ENCODE assay signal across 20 cellular contexts in genomic region chr15:81760686-81761085, GRCh38.
DNase-seq lines count a peak whose midpoint lies in the region; ATAC-seq and TF ChIP-seq lines count a peak whose summit lies in the region.
"Had no signal": no experiment of that assay in that cellular context is flagged by ENCODE, and none has a peak within 500 bp of the region (broad histone marks: within the 10 kb centered on the region; RNA-seq: fewer than 3 reads in every experiment).

No MANE protein-coding gene starts in this region.

- no peaks in the 10 kb centered on the region for H3K4me1 Mint-ChIP-seq in activated CD8-positive, alpha-beta T cell treated with anti-CD3 and anti-CD28 coated beads, Interleukin-2, amount 10 ng/mL, durations not matched to agents 7 days and 5 days (ENCODE audit: low read depth)
- H3K4me1 Mint-ChIP-seq in activated CD8-positive, alpha-beta T cell treated with anti-CD3 and anti-CD28 coated beads for 36 hours (ENCODE audit: low read depth) = no peaks in the 10 kb centered on the region
- H3K4me1 Mint-ChIP-seq in endothelial cell (ENCODE audit: unreplicated experiment) (peaks cover 15% of the 10 kb centered on the region), osteocyte (ENCODE audit: unreplicated experiment) (peaks cover 3% of the 10 kb centered on the region)
- H3K4me1 Mint-ChIP-seq in activated T-cell treated with anti-CD3 and anti-CD28 coated beads, Interleukin-2, amount 50 U/mL, for 24 hours (ENCODE audit: low read depth) = no peaks in the 10 kb centered on the region
- H3K4me1 Mint-ChIP-seq: B cell had no signal

- POLR2A ChIA-PET in activated CD8-positive, alpha-beta T cell treated with anti-CD3 and anti-CD28 coated beads, Interleukin-2, amount 10 ng/mL, durations not matched to agents 7 days and 5 days (lab: Charles Lee) = no interaction called here
- POLR2A ChIA-PET in activated CD8-positive, alpha-beta T cell treated with anti-CD3 and anti-CD28 coated beads for 36 hours (lab: Charles Lee) = no interaction called here

- H3K4me3 Mint-ChIP-seq in activated CD8-positive, alpha-beta T cell treated with anti-CD3 and anti-CD28 coated beads, Interleukin-2, amount 10 ng/mL, durations not matched to agents 7 days and 5 days = no peak overlapping the region
- no peak overlapping the region for H3K4me3 Mint-ChIP-seq in activated CD8-positive, alpha-beta T cell treated with anti-CD3 and anti-CD28 coated beads for 36 hours
- H3K4me3 Mint-ChIP-seq in endothelial cell (ENCODE audit: unreplicated experiment) = peak overlapping the region; percentile 68
- H3K4me3 Mint-ChIP-seq in osteocyte (ENCODE audit: unreplicated experiment) = no peak overlapping the region
- H3K4me3 Mint-ChIP-seq in activated T-cell treated with anti-CD3 and anti-CD28 coated beads, Interleukin-2, amount 50 U/mL, for 24 hours = no peak overlapping the region
- H3K4me3 Mint-ChIP-seq: B cell; CD4-positive, alpha-beta T cell; CD8-positive, alpha-beta T cell had no signal

- peak; percentile 10 for DNase-seq in activated CD8-positive, alpha-beta T cell treated with anti-CD3 and anti-CD28 coated beads, Interleukin-2, amount 10 ng/mL, durations not matched to agents 7 days and 5 days
- no peak for DNase-seq in activated CD8-positive, alpha-beta T cell treated with anti-CD3 and anti-CD28 coated beads for 36 hours
- DNase-seq in endothelial cell (ENCODE audit: low spot score) = no peak
- DNase-seq in islet precursor cell = peak; percentile 11
- DNase-seq in osteocyte (ENCODE audit: extremely low spot score, unreplicated experiment) = peak; percentile 63
- no peak for DNase-seq in T-helper 2 cell
- no peak for DNase-seq in foreskin keratinocyte
- no peak for DNase-seq in activated T-cell treated with anti-CD3 and anti-CD28 coated beads, Interleukin-2, amount 50 U/mL, for 24 hours
- DNase-seq: AML-193; Caco-2; Calu3; CD4-positive, alpha-beta T cell; CD8-positive, alpha-beta T cell; DMS79 treated with DMSO at 0.1 percent for 48 hours; GF-D8 had no signal

- no peaks in the 10 kb centered on the region for H3K9me3 Mint-ChIP-seq in activated CD8-positive, alpha-beta T cell treated with anti-CD3 and anti-CD28 coated beads, Interleukin-2, amount 10 ng/mL, durations not matched to agents 7 days and 5 days (ENCODE audit: insufficient read depth)
- no peaks in the 10 kb centered on the region for H3K9me3 Mint-ChIP-seq in activated CD8-positive, alpha-beta T cell treated with anti-CD3 and anti-CD28 coated beads for 36 hours
- H3K9me3 Mint-ChIP-seq in endothelial cell (ENCODE audit: unreplicated experiment) = no peaks in the 10 kb centered on the region
- H3K9me3 Mint-ChIP-seq in osteocyte (ENCODE audit: unreplicated experiment) = no peaks in the 10 kb centered on the region
- H3K9me3 Mint-ChIP-seq in activated T-cell treated with anti-CD3 and anti-CD28 coated beads, Interleukin-2, amount 50 U/mL, for 24 hours = no peaks in the 10 kb centered on the region
- H3K9me3 Mint-ChIP-seq: CD4-positive, alpha-beta T cell; CD8-positive, alpha-beta T cell had no signal

- TF ChIP-seq CTCF in activated CD8-positive, alpha-beta T cell treated with anti-CD3 and anti-CD28 coated beads for 36 hours (IDR thresholded peaks at IDR 0.05) = no peak
- no peak for TF ChIP-seq CTCF in endothelial cell (IDR thresholded peaks at IDR 0.05; ENCODE audit: unreplicated experiment)
- no peak for TF ChIP-seq CTCF in osteocyte (IDR thresholded peaks at IDR 0.05)
- no peak for TF ChIP-seq CTCF in foreskin keratinocyte (conservative IDR thresholded peaks at IDR 0.05)

- no peaks in the 10 kb centered on the region for H3K27me3 Mint-ChIP-seq in activated CD8-positive, alpha-beta T cell treated with anti-CD3 and anti-CD28 coated beads, Interleukin-2, amount 10 ng/mL, durations not matched to agents 7 days and 5 days (ENCODE audit: low read depth)
- H3K27me3 Mint-ChIP-seq in activated CD8-positive, alpha-beta T cell treated with anti-CD3 and anti-CD28 coated beads for 36 hours = no peaks in the 10 kb centered on the region
- no peaks in the 10 kb centered on the region for H3K27me3 Mint-ChIP-seq in endothelial cell (ENCODE audit: unreplicated experiment)
- H3K27me3 Mint-ChIP-seq in osteocyte (ENCODE audit: unreplicated experiment) = peaks cover 3% of the 10 kb centered on the region
- peaks cover 11% of the 10 kb centered on the region for H3K27me3 Mint-ChIP-seq in activated T-cell treated with anti-CD3 and anti-CD28 coated beads, Interleukin-2, amount 50 U/mL, for 24 hours

- H3K4me1 ChIP-seq in foreskin keratinocyte = no peaks in the 10 kb centered on the region
- H3K4me1 ChIP-seq: A549, Caco-2 had no signal

- H3K27ac ChIP-seq in foreskin keratinocyte = no peak overlapping the region
- H3K27ac ChIP-seq: 22Rv1; A549; BLaER1 treated with 17β-estradiol and CSF1 and Interleukin-3, amounts not matched to agents 10 nM and 100 nM; C4-2B had no signal

- ATAC-seq in activated CD8-positive, alpha-beta T cell treated with anti-CD3 and anti-CD28 coated beads, Interleukin-2, amount 10 ng/mL, durations not matched to agents 7 days and 5 days = no peak
- ATAC-seq in activated CD8-positive, alpha-beta T cell treated with anti-CD3 and anti-CD28 coated beads for 36 hours = no peak
- ATAC-seq in foreskin keratinocyte = no peak
- ATAC-seq: A549; CD8-positive, alpha-beta T cell had no signal

- no peaks in the 10 kb centered on the region for H3K36me3 Mint-ChIP-seq in activated CD8-positive, alpha-beta T cell treated with anti-CD3 and anti-CD28 coated beads, Interleukin-2, amount 10 ng/mL, durations not matched to agents 7 days and 5 days (ENCODE audit: low read depth)
- no peaks in the 10 kb centered on the region for H3K36me3 Mint-ChIP-seq in activated CD8-positive, alpha-beta T cell treated with anti-CD3 and anti-CD28 coated beads for 36 hours (ENCODE audit: low read depth)
- H3K36me3 Mint-ChIP-seq in endothelial cell (ENCODE audit: low read depth, unreplicated experiment) (peaks cover 11% of the 10 kb centered on the region), osteocyte (ENCODE audit: unreplicated experiment) (no peaks in the 10 kb centered on the region)
- no peaks in the 10 kb centered on the region for H3K36me3 Mint-ChIP-seq in activated T-cell treated with anti-CD3 and anti-CD28 coated beads, Interleukin-2, amount 50 U/mL, for 24 hours (ENCODE audit: low read depth)
- H3K36me3 Mint-ChIP-seq: CD8-positive, alpha-beta T cell had no signal

- peaks cover 6% of the 10 kb centered on the region for H3K27me3 ChIP-seq in foreskin keratinocyte
- H3K27me3 ChIP-seq: BLaER1 treated with 17β-estradiol and CSF1 and Interleukin-3, amounts not matched to agents 10 nM and 100 nM had no signal

- no peak overlapping the region for H3K27ac Mint-ChIP-seq in activated CD8-positive, alpha-beta T cell treated with anti-CD3 and anti-CD28 coated beads, Interleukin-2, amount 10 ng/mL, durations not matched to agents 7 days and 5 days
- H3K27ac Mint-ChIP-seq in activated CD8-positive, alpha-beta T cell treated with anti-CD3 and anti-CD28 coated beads for 36 hours = no peak overlapping the region
- H3K27ac Mint-ChIP-seq in endothelial cell (ENCODE audit: unreplicated experiment) = no peak overlapping the region
- no peak overlapping the region for H3K27ac Mint-ChIP-seq in osteocyte (ENCODE audit: unreplicated experiment)
- H3K27ac Mint-ChIP-seq in activated T-cell treated with anti-CD3 and anti-CD28 coated beads, Interleukin-2, amount 50 U/mL, for 24 hours = no peak overlapping the region
- H3K27ac Mint-ChIP-seq: B cell; CD4-positive, alpha-beta T cell; CD8-positive, alpha-beta T cell had no signal

- CTCF ChIA-PET in activated CD8-positive, alpha-beta T cell treated with anti-CD3 and anti-CD28 coated beads, Interleukin-2, amount 10 ng/mL, durations not matched to agents 7 days and 5 days (lab: Charles Lee) = no interaction called here
- CTCF ChIA-PET in activated CD8-positive, alpha-beta T cell treated with anti-CD3 and anti-CD28 coated beads for 36 hours (lab: Charles Lee) = no interaction called here

- intact Hi-C loops in activated CD8-positive, alpha-beta T cell treated with anti-CD3 and anti-CD28 coated beads for 36 hours (cut with micrococcal nuclease) = no loop called here

Comparison
In these comparisons a context has a peak if more than half of its experiments do, and no peak if none do; other contexts are left out.
1. DNase-seq: peak in activated CD8-positive, alpha-beta T cell treated with anti-CD3 and anti-CD28 coated beads, Interleukin-2, amount 10 ng/mL, durations not matched to agents 7 days and 5 days (single experiment), islet precursor cell (single experiment) and osteocyte (single experiment); none in activated CD8-positive, alpha-beta T cell treated with anti-CD3 and anti-CD28 coated beads for 36 hours (single experiment), endothelial cell (single experiment), T-helper 2 cell (0 of 5), foreskin keratinocyte (0 of 2) and activated T-cell treated with anti-CD3 and anti-CD28 coated beads, Interleukin-2, amount 50 U/mL, for 24 hours (single experiment).